ENCODE assay signal across 2 cellular contexts in the genomic region with DNA sequence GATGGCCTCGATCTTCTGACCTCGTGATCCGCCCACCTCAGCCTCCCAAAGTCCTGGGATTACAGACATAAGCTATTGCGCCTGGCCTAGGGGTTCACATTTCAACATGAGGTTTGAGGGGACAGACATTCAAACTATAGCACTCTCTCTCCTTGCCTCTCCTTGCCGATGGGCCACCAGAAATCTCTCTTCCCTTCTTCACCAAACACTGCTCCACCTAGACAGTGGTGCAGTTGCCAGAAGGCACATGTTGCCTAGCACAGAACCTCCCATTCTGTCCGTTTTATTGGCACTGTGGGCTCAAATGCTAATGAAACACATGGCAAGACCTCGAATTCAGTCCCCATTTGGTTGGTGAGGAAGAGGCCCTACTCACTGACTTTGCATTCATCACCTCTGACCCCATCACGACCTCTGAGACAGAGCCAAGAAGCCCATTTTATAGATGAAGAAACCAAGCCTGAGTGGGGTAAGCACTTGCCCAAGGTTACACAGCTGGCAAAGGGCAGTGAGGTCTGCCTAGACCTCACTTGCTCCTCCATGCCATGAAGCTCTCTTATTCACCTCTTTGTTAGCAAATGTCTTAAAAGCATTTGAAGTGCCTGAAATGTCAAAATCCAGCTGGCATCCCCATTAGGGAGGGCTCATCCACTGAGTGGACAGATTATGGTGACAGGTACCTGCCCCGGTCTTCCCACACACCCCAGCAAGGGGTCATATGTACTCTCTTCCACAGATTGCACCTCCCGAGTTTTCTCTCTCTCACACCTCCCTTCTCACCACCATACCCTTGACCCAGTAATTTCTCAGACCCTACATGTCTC.
TF ChIP-seq lines count a peak whose summit lies in the region.

No MANE protein-coding gene starts in this region.

TF ChIP-seq in HCT116, 20 proteins besides CTCF, POLR2A, EP300 and RAD21:
- no peak for TF ChIP-seq TCF7L2 (IDR thresholded peaks at IDR 0.05; ENCODE audit: borderline replicate concordance, extremely low read depth, insufficient read depth, insufficient read length)
- no peak for TF ChIP-seq EZH2 (IDR thresholded peaks at IDR 0.05)
- no peak for TF ChIP-seq CEBPB (IDR thresholded peaks at IDR 0.05; ENCODE audit: low read depth)
- TF ChIP-seq, protein P1, sequence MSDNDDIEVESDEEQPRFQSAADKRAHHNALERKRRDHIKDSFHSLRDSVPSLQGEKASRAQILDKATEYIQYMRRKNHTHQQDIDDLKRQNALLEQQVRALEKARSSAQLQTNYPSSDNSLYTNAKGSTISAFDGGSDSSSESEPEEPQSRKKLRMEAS (IDR thresholded peaks at IDR 0.05) = no peak
- TF ChIP-seq JUND (IDR thresholded peaks at IDR 0.05) = no peak
- TF ChIP-seq CBX3 (IDR thresholded peaks at IDR 0.05; ENCODE audit: low read depth) = no peak
- TF ChIP-seq ZNF274 (IDR thresholded peaks at IDR 0.05; ENCODE audit: low read depth, low read length) = no peak
- TF ChIP-seq SRF (IDR thresholded peaks at IDR 0.05; ENCODE audit: low read depth) = no peak
- TF ChIP-seq, protein P2, sequence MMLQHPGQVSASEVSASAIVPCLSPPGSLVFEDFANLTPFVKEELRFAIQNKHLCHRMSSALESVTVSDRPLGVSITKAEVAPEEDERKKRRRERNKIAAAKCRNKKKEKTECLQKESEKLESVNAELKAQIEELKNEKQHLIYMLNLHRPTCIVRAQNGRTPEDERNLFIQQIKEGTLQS (IDR thresholded peaks at IDR 0.05) = no peak
- no peak for TF ChIP-seq SIN3A (IDR thresholded peaks at IDR 0.05; ENCODE audit: low read depth)
- TF ChIP-seq EGR1 (IDR thresholded peaks at IDR 0.05; ENCODE audit: low read depth) = no peak
- no peak for TF ChIP-seq POLR2AphosphoS5 (IDR thresholded peaks at IDR 0.05; ENCODE audit: low read depth, low read length)

TF ChIP-seq in K562, 482 proteins besides CTCF, POLR2A, EP300 and RAD21:
- TF ChIP-seq, protein P3, sequence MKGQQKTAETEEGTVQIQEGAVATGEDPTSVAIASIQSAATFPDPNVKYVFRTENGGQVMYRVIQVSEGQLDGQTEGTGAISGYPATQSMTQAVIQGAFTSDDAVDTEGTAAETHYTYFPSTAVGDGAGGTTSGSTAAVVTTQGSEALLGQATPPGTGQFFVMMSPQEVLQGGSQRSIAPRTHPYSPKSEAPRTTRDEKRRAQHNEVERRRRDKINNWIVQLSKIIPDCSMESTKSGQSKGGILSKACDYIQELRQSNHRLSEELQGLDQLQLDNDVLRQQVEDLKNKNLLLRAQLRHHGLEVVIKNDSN (CRISPR knock-in tag; IDR thresholded peaks at IDR 0.05) = peak; percentile 29; the same call in 1 of the 2 replicates
- 0 out of 2 replicates have a peak, but pooled peaks have one; percentile 16 for TF ChIP-seq FOXJ3 (CRISPR knock-in tag; IDR thresholded peaks at IDR 0.05)
- 0 out of 2 replicates have a peak, but pooled peaks have one; percentile 56 for TF ChIP-seq RERE (CRISPR knock-in tag; IDR thresholded peaks at IDR 0.05; ENCODE audit: borderline replicate concordance)
- TF ChIP-seq, protein P4, sequence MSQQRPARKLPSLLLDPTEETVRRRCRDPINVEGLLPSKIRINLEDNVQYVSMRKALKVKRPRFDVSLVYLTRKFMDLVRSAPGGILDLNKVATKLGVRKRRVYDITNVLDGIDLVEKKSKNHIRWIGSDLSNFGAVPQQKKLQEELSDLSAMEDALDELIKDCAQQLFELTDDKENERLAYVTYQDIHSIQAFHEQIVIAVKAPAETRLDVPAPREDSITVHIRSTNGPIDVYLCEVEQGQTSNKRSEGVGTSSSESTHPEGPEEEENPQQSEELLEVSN (IDR thresholded peaks at IDR 0.05; ENCODE audit: borderline replicate concordance in 1 of 2, extremely low read depth in 1 of 2, insufficient read depth in 1 of 2, insufficient read length in 1 of 2, low read depth in 1 of 2, low read length in 1 of 2, poor library complexity in 1 of 2, severe bottlenecking in 1 of 2) = no peak
- TF ChIP-seq ZFX (CRISPR knock-in tag; IDR thresholded peaks at IDR 0.05) = no peak
- TF ChIP-seq PHF21A (IDR thresholded peaks at IDR 0.05; ENCODE audit: borderline replicate concordance, low read depth) = no peak
- TF ChIP-seq NFIC (IDR thresholded peaks at IDR 0.05) = peak; percentile 16; the same call in 1 of the 2 replicates
- TF ChIP-seq FUS (optimal IDR thresholded peaks at IDR 0.05; ENCODE audit: low read depth, low read length) = no peak
- 0 out of 2 replicates have a peak, but pooled peaks have one; percentile 12 for TF ChIP-seq BCOR (IDR thresholded peaks at IDR 0.05)
